Comparison of ENCODE assay signal across 27 cellular contexts in the genomic region with DNA sequence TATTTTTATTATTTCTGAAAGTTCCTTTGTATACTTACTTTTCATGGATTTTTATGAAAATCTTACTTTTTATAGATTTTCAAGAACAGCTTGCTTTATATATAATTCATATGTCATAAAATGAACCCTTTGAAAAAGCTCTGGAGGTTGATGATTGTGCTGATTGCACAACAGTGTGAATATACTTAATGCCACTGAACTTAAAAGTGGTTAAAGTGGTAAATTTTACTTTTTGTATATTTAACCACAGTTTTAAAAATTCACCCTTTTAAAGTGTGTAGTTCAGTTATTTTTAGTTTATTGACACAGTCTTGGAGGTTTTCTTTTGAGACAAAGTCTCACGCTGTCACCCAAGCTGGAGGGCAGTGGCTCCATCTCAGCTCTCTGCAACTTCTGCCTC.
"Had no signal": no experiment of that assay in that cellular context is flagged by ENCODE, and none has a peak within 500 bp of the region (broad histone marks: within the 10 kb centered on the region; RNA-seq: fewer than 3 reads in every experiment).

No MANE protein-coding gene starts in this region.

- H3K4me3 ChIP-seq: lower lobe of right lung, pancreas, prostate gland, sigmoid colon, smooth muscle cell, transverse colon, upper lobe of left lung, vagina had no signal

- ATAC-seq: left cardiac atrium; left lobe of liver; left ventricle myocardium superior; lower lobe of right lung; naive thymus-derived CD8-positive, alpha-beta T cell; pancreas; right cardiac atrium; stimulated activated memory B cell treated with anti-CD40 and anti-IgM and Interleukin-4, amounts not matched to agents 10 μg/mL and 1 μg/mL and 100 μg/mL, for 72 hours; stimulated activated naive CD8-positive, alpha-beta T cell treated with anti-CD3 and anti-CD28 coated beads, Interleukin-15, amount 100 ng/mL, for 72 hours had no signal

- H3K27me3 ChIP-seq: pancreas, sigmoid colon, transverse colon, upper lobe of left lung, vagina had no signal

- H3K27ac ChIP-seq: lower lobe of right lung, pancreas, prostate gland, sigmoid colon, transverse colon, upper lobe of left lung, vagina had no signal

- H3K9me3 ChIP-seq: lower lobe of right lung, pancreas, prostate gland, sigmoid colon, transverse colon, upper lobe of left lung, vagina had no signal

- DNase-seq: kidney glomerular epithelial cell; left cardiac atrium; left ventricle myocardium superior; lower lobe of right lung; mammary epithelial cell; mesenchymal stem cell; naive thymus-derived CD8-positive, alpha-beta T cell; nucleus accumbens; pancreas; posterior cingulate gyrus; retina; right cardiac atrium; sigmoid colon; stimulated activated CD4-positive, alpha-beta T cell treated with anti-CD3 and anti-CD28 coated beads, Interleukin-1b, Interleukin-23, amount 100 ng/mL, for 48 hours; stimulated activated CD4-positive, alpha-beta T cell treated with anti-CD3 and anti-CD28 coated beads, Interleukin-2, amount 100 ng/mL, for 48 hours; stimulated activated CD4-positive, alpha-beta T cell treated with anti-CD3 and anti-CD28 coated beads, Interleukin-4, amount 100 ng/mL, for 4 hours; stimulated activated CD8-positive, alpha-beta memory T cell treated with anti-CD3 and anti-CD28 coated beads, Interleukin-4, amount 100 ng/mL, for 48 hours; stimulated activated naive CD4-positive, alpha-beta T cell treated with Interleukin-2 at 50 U/mL for 16 hours; stimulated activated naive CD8-positive, alpha-beta T cell treated with anti-CD3 and anti-CD28 coated beads, Interleukin-15, amount 100 ng/mL, for 72 hours; substantia nigra; transverse colon; upper lobe of left lung had no signal

- H3K4me1 ChIP-seq: lower lobe of right lung, pancreas, prostate gland, sigmoid colon, transverse colon, upper lobe of left lung, vagina had no signal

- H3K4me2 ChIP-seq: smooth muscle cell had no signal

- H3K36me3 ChIP-seq: prostate gland had no signal
